In the genomic region with DNA sequence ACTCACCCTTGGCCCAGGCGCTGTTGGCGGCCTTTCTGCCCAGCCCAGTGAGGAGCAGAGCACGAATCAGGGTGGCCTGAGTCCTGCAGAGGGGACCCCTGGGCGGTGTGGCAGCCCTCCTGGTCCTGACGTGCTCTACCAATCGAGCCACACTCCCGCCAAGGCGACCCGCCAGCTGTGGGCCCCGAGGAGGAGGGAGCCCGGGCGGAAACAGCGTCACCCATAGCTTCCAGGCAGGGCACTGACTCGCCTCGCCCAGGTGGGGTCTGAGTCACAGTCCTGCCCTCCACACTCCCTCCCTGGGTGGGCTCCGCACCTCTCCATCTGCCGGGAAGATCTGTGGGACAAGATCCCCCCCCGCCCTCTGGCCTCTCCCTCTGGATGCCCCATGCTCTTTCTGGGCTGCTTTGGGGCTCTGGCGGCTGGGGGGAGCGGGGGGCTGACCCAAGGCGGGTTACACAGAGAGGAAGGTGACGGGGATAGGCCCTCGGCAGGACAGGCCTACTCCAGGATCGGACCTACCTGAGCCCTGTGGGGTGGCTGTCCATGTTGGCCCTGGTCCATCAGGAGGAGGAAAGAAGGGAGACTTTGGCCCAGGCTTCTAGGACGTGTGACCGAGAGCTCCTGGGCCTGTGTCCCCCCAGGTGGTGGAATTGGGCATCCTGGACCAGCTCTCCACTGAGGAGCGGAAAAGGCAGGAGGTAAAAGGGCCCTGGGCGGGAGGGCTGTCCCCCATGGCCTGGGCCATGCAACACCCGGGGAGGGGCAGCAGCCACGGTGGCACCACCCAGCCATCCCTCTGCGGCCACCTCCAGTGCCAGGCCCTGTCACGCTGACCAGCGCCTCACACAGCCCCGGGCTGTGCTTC, we compare ENCODE assay signal across 28 cellular contexts. TPM values are rescaled to one million over a fixed set of nuclear protein-coding genes. Genes with fewer than 3 reads are reported as not detected.
DNase-seq lines count a peak whose midpoint lies in the region; ATAC-seq, FAIRE-seq and TF ChIP-seq lines count a peak whose summit lies in the region.
"Had no signal": no experiment of that assay in that cellular context is flagged by ENCODE, and none has a peak within 500 bp of the region (broad histone marks: within the 10 kb centered on the region; RNA-seq: fewer than 3 reads in every experiment).

No MANE protein-coding gene starts in this region.

- POLR2A ChIA-PET in activated CD8-positive, alpha-beta T cell treated with anti-CD3 and anti-CD28 coated beads for 36 hours (lab: Charles Lee), result no interaction called here

- intact Hi-C loops in Right ventricle myocardium superior (cut with DNase I) (no loop called here), cardiac septum (cut with DNase I) (no loop called here), heart left ventricle (cut with DNase I) (no loop called here)
- intact Hi-C loops in activated CD8-positive, alpha-beta T cell treated with anti-CD3 and anti-CD28 coated beads for 36 hours (cut with micrococcal nuclease), result no loop called here

- H3K27me3 ChIP-seq in heart left ventricle, result no peaks in the 10 kb centered on the region
- H3K27me3 ChIP-seq: cardiac muscle cell, vagina had no signal

- H3K36me3 ChIP-seq in heart left ventricle, result no peaks in the 10 kb centered on the region
- H3K36me3 ChIP-seq: cardiac muscle cell, vagina had no signal

- H3K27me3 Mint-ChIP-seq in nephron progenitor cell (ENCODE audit: low read depth, poor library complexity), result peaks cover 3% of the 10 kb centered on the region
- no peaks in the 10 kb centered on the region for H3K27me3 Mint-ChIP-seq in activated CD8-positive, alpha-beta T cell treated with anti-CD3 and anti-CD28 coated beads for 36 hours
- H3K27me3 Mint-ChIP-seq: progenitor cell of endocrine pancreas had no signal

- H3K4me1 ChIP-seq in heart left ventricle, result peaks cover 0 to 12% (median 8%) of the 10 kb centered on the region in 12 donors

- ATAC-seq in Right ventricle myocardium superior (ENCODE audit: poor library complexity), result no peak
- ATAC-seq in heart left ventricle, result no peak
- ATAC-seq in activated CD8-positive, alpha-beta T cell treated with anti-CD3 and anti-CD28 coated beads for 36 hours, result no peak
- ATAC-seq in GM18907 (IDR thresholded peaks at IDR 0.05; ENCODE audit: unreplicated experiment), result no peak
- ATAC-seq: mucosa of descending colon; stimulated activated effector memory CD8-positive, alpha-beta T cell treated with anti-CD3 and anti-CD28 coated beads, Interleukin-12 subunit alpha, Interleukin-12 subunit beta, amount 100 ng/mL, for 72 hours had no signal

- H3K27ac ChIP-seq in heart left ventricle, result no peak overlapping the region
- H3K27ac ChIP-seq: cardiac muscle cell, vagina had no signal

- peak; percentile 30 for DNase-seq in Right ventricle myocardium superior
- DNase-seq in cardiac septum (ENCODE audit: low spot score), result no peak
- DNase-seq in heart left ventricle, result peak in 3 of 5 donors; percentile 20 to 54 (median 22)
- DNase-seq in nephron progenitor cell, result peak; percentile 3
- peak; percentile 30 for DNase-seq in urothelium cell line (ENCODE audit: low spot score)
- no peak for DNase-seq in activated CD8-positive, alpha-beta T cell treated with anti-CD3 and anti-CD28 coated beads for 36 hours
- DNase-seq in stimulated activated CD4-positive, alpha-beta T cell treated with anti-CD3 and anti-CD28 coated beads, Interleukin-2, amount 100 ng/mL, for 24 hours, result no peak
- DNase-seq: activated naive CD4-positive, alpha-beta T cell; activated T-cell treated with anti-CD3 and anti-CD28 coated beads, Interleukin-2, amount 50 U/mL, for 48 hours; amygdala; DMS79 treated with DMSO at 0.1 percent for 48 hours; endodermal cell; KG1; NCI-H1417 treated with DMSO at 0.1 percent for 48 hours; NCI-H524 treated with DMSO at 0.1 percent for 48 hours; substantia nigra had no signal

- no peak overlapping the region for H3K4me3 Mint-ChIP-seq in nephron progenitor cell
- H3K4me3 Mint-ChIP-seq in activated CD8-positive, alpha-beta T cell treated with anti-CD3 and anti-CD28 coated beads for 36 hours, result no peak overlapping the region
- H3K4me3 Mint-ChIP-seq: B cell; endodermal cell; nephron; stimulated activated effector memory CD8-positive, alpha-beta T cell treated with anti-CD3 and anti-CD28 coated beads, Interleukin-12 subunit alpha, Interleukin-12 subunit beta, amount 100 ng/mL, for 72 hours had no signal

- TF ChIP-seq CTCF in heart left ventricle (IDR thresholded peaks at IDR 0.05), result no peak
- no peak for TF ChIP-seq CTCF in nephron progenitor cell (IDR thresholded peaks at IDR 0.05)
- TF ChIP-seq CTCF in activated CD8-positive, alpha-beta T cell treated with anti-CD3 and anti-CD28 coated beads for 36 hours (IDR thresholded peaks at IDR 0.05), result no peak

- FAIRE-seq in urothelium cell line (lab: Jason Lieb, UNC), result no peak
- FAIRE-seq: HTR-8/SVneo, TTC549 had no signal

- no peaks in the 10 kb centered on the region for H3K9me3 Mint-ChIP-seq in nephron progenitor cell
- no peaks in the 10 kb centered on the region for H3K9me3 Mint-ChIP-seq in activated CD8-positive, alpha-beta T cell treated with anti-CD3 and anti-CD28 coated beads for 36 hours
- H3K9me3 Mint-ChIP-seq: endodermal cell; nephron; stimulated activated effector memory CD8-positive, alpha-beta T cell treated with anti-CD3 and anti-CD28 coated beads, Interleukin-12 subunit alpha, Interleukin-12 subunit beta, amount 100 ng/mL, for 72 hours had no signal

- H3K36me3 Mint-ChIP-seq in nephron progenitor cell (ENCODE audit: low read depth), result no peaks in the 10 kb centered on the region
- H3K36me3 Mint-ChIP-seq in activated CD8-positive, alpha-beta T cell treated with anti-CD3 and anti-CD28 coated beads for 36 hours (ENCODE audit: low read depth), result no peaks in the 10 kb centered on the region
- H3K36me3 Mint-ChIP-seq: stimulated activated effector memory CD8-positive, alpha-beta T cell treated with anti-CD3 and anti-CD28 coated beads, Interleukin-12 subunit alpha, Interleukin-12 subunit beta, amount 100 ng/mL, for 72 hours had no signal

- no peak for TF ChIP-seq POLR2A in heart left ventricle (IDR thresholded peaks at IDR 0.05)

- H3K27ac Mint-ChIP-seq in nephron progenitor cell, result no peak overlapping the region
- no peak overlapping the region for H3K27ac Mint-ChIP-seq in activated CD8-positive, alpha-beta T cell treated with anti-CD3 and anti-CD28 coated beads for 36 hours
- H3K27ac Mint-ChIP-seq: B cell; endodermal cell; nephron; progenitor cell of endocrine pancreas; stimulated activated effector memory CD8-positive, alpha-beta T cell treated with anti-CD3 and anti-CD28 coated beads, Interleukin-12 subunit alpha, Interleukin-12 subunit beta, amount 100 ng/mL, for 72 hours had no signal

- H3K4me3 ChIP-seq in heart left ventricle, result no peak overlapping the region
- H3K4me3 ChIP-seq: cardiac muscle cell, mucosa of descending colon, vagina had no signal

- no peaks in the 10 kb centered on the region for H3K9me3 ChIP-seq in heart left ventricle
- H3K9me3 ChIP-seq: Caco-2, mucosa of descending colon, vagina had no signal

- 86 to 92% (median 89%) methylated on average over 19 to 34 of the region's 34 CpGs for WGBS in heart left ventricle, 4 donors

- CTCF ChIA-PET in activated CD8-positive, alpha-beta T cell treated with anti-CD3 and anti-CD28 coated beads for 36 hours (lab: Charles Lee), result no interaction called here

- H3K4me1 Mint-ChIP-seq in nephron progenitor cell, result peaks cover 31% of the 10 kb centered on the region
- H3K4me1 Mint-ChIP-seq in activated CD8-positive, alpha-beta T cell treated with anti-CD3 and anti-CD28 coated beads for 36 hours (ENCODE audit: low read depth), result peaks cover 3% of the 10 kb centered on the region

RNA-seq across cellular contexts. Expression of a gene that starts 14.0 kb away (rescaled TPM):
- total RNA-seq in Right ventricle myocardium superior (0.89 TPM), cardiac septum (0.57 TPM), heart left ventricle (1 to 10 TPM in 2 of 9 donors, under 1 TPM in 7; 0.31 to 1.4 (median 0.51) TPM)
- under 1 TPM; 0.43 to 0.76 TPM for polyA plus RNA-seq in heart left ventricle
- not detected for total RNA-seq in activated CD8-positive, alpha-beta T cell treated with anti-CD3 and anti-CD28 coated beads for 36 hours
- total RNA-seq: T-helper 1 cell treated with Interleukin-12 subunit alpha and Interleukin-12 subunit beta and Interleukin-4 antibody, amounts not matched to agents 30 ng/mL and 1 ng/mL, for 36 hours had no signal

Comparison
In these comparisons a context has a peak if more than half of its experiments do, and no peak if none do; other contexts are left out.
1. DNase-seq: peak in Right ventricle myocardium superior (single experiment), heart left ventricle (3 of 5), nephron progenitor cell (single experiment) and urothelium cell line (single experiment); none in cardiac septum (single experiment), activated CD8-positive, alpha-beta T cell treated with anti-CD3 and anti-CD28 coated beads for 36 hours (single experiment) and stimulated activated CD4-positive, alpha-beta T cell treated with anti-CD3 and anti-CD28 coated beads, Interleukin-2, amount 100 ng/mL, for 24 hours (0 of 2).